ENCODE assay signal across 8 cellular contexts in the genomic region with DNA sequence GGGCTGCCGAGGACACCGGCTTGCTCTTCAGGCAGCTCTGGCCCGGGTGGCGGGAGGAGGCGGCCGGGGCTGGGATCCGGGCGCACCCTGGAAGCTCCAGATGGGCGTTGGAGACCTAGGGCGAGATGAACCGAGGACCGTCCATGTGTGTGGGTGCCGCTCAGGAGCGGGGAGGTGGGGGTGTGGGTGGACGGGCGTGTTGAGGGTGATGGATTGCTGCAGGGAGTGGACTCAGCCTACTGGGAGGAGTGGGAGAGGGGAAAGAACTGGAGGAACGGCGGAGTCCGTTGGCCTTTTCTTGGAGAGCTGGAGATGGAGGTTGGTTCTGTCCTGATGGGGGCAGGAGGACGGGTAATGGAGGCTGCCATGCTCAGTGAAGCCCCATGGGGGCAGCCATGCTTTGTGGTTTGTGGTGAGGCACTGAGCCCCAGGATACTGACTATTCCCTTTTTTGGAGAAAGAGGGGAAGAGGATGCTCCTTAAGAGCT. TPM values are rescaled to one million over a fixed set of nuclear protein-coding genes. Genes with fewer than 3 reads are reported as not detected.
DNase-seq lines count a peak whose midpoint lies in the region; ATAC-seq and TF ChIP-seq lines count a peak whose summit lies in the region.

No MANE protein-coding gene starts in this region.

- 13 to 17% (median 16%) methylated on average over 11 to 20 of the region's 20 CpGs for WGBS in stomach, 5 donors

- DNase-seq in cardiac muscle cell (ENCODE audit: low read depth in 1 of 2, low spot score in 1 of 2) (peak; percentile 49 to 72), right atrium auricular region (ENCODE audit: low spot score) (no peak), NCI-H1105 treated with DMSO at 0.1 percent for 48 hours (lab: John Stamatoyannopoulos, UW) (peak; percentile 4), astrocyte of the cerebellum (ENCODE audit: low read depth) (no peak), left colon (peak in 1 of 2 donors; percentile 12), stomach (no peak)

- no peaks in the 10 kb centered on the region for H3K36me3 ChIP-seq in cardiac muscle cell
- no peaks in the 10 kb centered on the region for H3K36me3 ChIP-seq in right atrium auricular region
- H3K36me3 ChIP-seq in stomach = peaks cover 0 to 13% (median 8%) of the 10 kb centered on the region in 4 donors

- H3K9me3 ChIP-seq in cardiac muscle cell (ENCODE audit: low read depth) = no peaks in the 10 kb centered on the region
- H3K9me3 ChIP-seq in right atrium auricular region = no peaks in the 10 kb centered on the region
- peaks cover 0 to 7% (median 0%) of the 10 kb centered on the region in 4 donors for H3K9me3 ChIP-seq in stomach

- ATAC-seq in left colon (peak; percentile 13), GM21786 (IDR thresholded peaks at IDR 0.05; ENCODE audit: unreplicated experiment) (no peak), HG02884 (IDR thresholded peaks at IDR 0.05; ENCODE audit: unreplicated experiment) (no peak)

- in situ Hi-C loops in astrocyte of the cerebellum (cut with HindIII; ENCODE audit: low sequenced_read_pairs) = no loop called here

- H3K27ac ChIP-seq in cardiac muscle cell = no peak overlapping the region
- H3K27ac ChIP-seq in right atrium auricular region = no peak overlapping the region
- H3K27ac ChIP-seq in stomach = no peak overlapping the region

- no peak for TF ChIP-seq POLR2A in stomach (IDR thresholded peaks at IDR 0.05)

- intact Hi-C loops in left colon (cut with DNase I, micrococcal nuclease) (no loop called here), stomach (cut with DNase I; ENCODE audit: low total_unique reads) (no loop called here)

- no peaks in the 10 kb centered on the region for H3K27me3 ChIP-seq in cardiac muscle cell
- H3K27me3 ChIP-seq in right atrium auricular region = no peaks in the 10 kb centered on the region
- peaks cover 4 to 75% (median 46%) of the 10 kb centered on the region in 3 donors for H3K27me3 ChIP-seq in stomach

- H3K4me3 ChIP-seq in cardiac muscle cell = no peak overlapping the region
- no peak overlapping the region for H3K4me3 ChIP-seq in right atrium auricular region
- H3K4me3 ChIP-seq in astrocyte of the cerebellum (ENCODE audit: low read depth, low read length) = no peak overlapping the region
- H3K4me3 ChIP-seq in stomach = peak overlapping the region in 2 of 4 donors; percentile 5 to 36

- H3K4me1 ChIP-seq in cardiac muscle cell (ENCODE audit: low read depth) = no peaks in the 10 kb centered on the region
- H3K4me1 ChIP-seq in right atrium auricular region = peaks cover 0 to 15% of the 10 kb centered on the region in 2 donors
- peaks cover 13 to 16% (median 15%) of the 10 kb centered on the region in 4 donors for H3K4me1 ChIP-seq in stomach

- TF ChIP-seq CTCF in cardiac muscle cell (IDR thresholded peaks at IDR 0.05; ENCODE audit: low read depth, low read length) = peak; percentile 57
- TF ChIP-seq CTCF in right atrium auricular region (IDR thresholded peaks at IDR 0.05) = peak in 1 of 2 donors; percentile 12
- peak; percentile 25 for TF ChIP-seq CTCF in astrocyte of the cerebellum (IDR thresholded peaks at IDR 0.05; ENCODE audit: low read depth, low read length, missing control alignments)
- no peak for TF ChIP-seq CTCF in stomach (IDR thresholded peaks at IDR 0.05)

- TF ChIP-seq EP300 in stomach (IDR thresholded peaks at IDR 0.05) = no peak

RNA-seq across cellular contexts. Expression of gene HIF1AN, which starts 27.1 kb away (rescaled TPM):
- total RNA-seq in cardiac muscle cell (16.6 and 20.3 TPM in 2 replicates), right atrium auricular region (10 to 100 TPM in 1 of 2 donors, 1 to 10 TPM in 1; 8.5 to 11.3 TPM), left colon (10 to 100 TPM; 35.2 to 35.3 TPM), stomach (10 to 100 TPM in 2 of 5 donors, 1 to 10 TPM in 3; 4.7 to 19.6 (median 8.5) TPM)
- polyA plus RNA-seq in cardiac muscle cell (37.4 and 40.2 TPM in 2 replicates), stomach (1 to 10 TPM; 3.2 to 5.9 (median 3.6) TPM)

RNA-seq across cellular contexts. Expression of gene NDUFB8, which starts 33.2 kb away (rescaled TPM):
- total RNA-seq in cardiac muscle cell (296 and 504 TPM in 2 replicates), right atrium auricular region (100 to 1,000 TPM; 355 to 361 TPM), left colon (100 to 1,000 TPM; 172 to 214 TPM), stomach (100 to 1,000 TPM in 2 of 5 donors, 10 to 100 TPM in 3; 33.0 to 174 (median 77.9) TPM)
- polyA plus RNA-seq in cardiac muscle cell (577 and 748 TPM in 2 replicates), stomach (100 to 1,000 TPM; 317 to 362 (median 334) TPM)

RNA-seq across cellular contexts. Expression of gene SEC31B, which starts 43.2 kb away (rescaled TPM):
- total RNA-seq in cardiac muscle cell (8.0 and 13.2 TPM in 2 replicates), right atrium auricular region (1 to 10 TPM; 2.0 to 4.5 TPM), left colon (10 to 100 TPM; 13.7 to 15.3 TPM), stomach (10 to 100 TPM in 3 of 5 donors, 1 to 10 TPM in 2; 6.2 to 47.4 (median 25.4) TPM)
- polyA plus RNA-seq in cardiac muscle cell (15.0 and 23.1 TPM in 2 replicates), stomach (1 to 10 TPM in 2 of 3 donors, under 1 TPM in 1; 0.68 to 8.3 (median 1.4) TPM)

Comparison
In these comparisons a context has a peak if more than half of its experiments do, and no peak if none do; other contexts are left out.
1. DNase-seq: peak in cardiac muscle cell (2 of 2) and NCI-H1105 treated with DMSO at 0.1 percent for 48 hours (single experiment); none in right atrium auricular region (single experiment), astrocyte of the cerebellum (single experiment) and stomach (single experiment).
2. CTCF ChIP-seq: peak in cardiac muscle cell (single experiment) and astrocyte of the cerebellum (single experiment); none in stomach (0 of 7).